13 cellular contexts compared by ENCODE assay signal in genomic region chr3:12934431-12934830, GRCh38.
A peak's percentile ranks its signal among the peaks of the same experiment; 100 is the strongest.
DNase-seq lines count a peak whose midpoint lies in the region; ATAC-seq and TF ChIP-seq lines count a peak whose summit lies in the region.
"Had no signal": no experiment of that assay in that cellular context is flagged by ENCODE, and none has a peak within 500 bp of the region (broad histone marks: within the 10 kb centered on the region; RNA-seq: fewer than 3 reads in every experiment).

No MANE protein-coding gene starts in this region.

- no peak overlapping the region for H3K27ac ChIP-seq in IMR-90 (ENCODE audit: insufficient read depth, low read length)
- H3K27ac ChIP-seq in cingulate gyrus (ENCODE audit: low read depth, low read length), result peak overlapping the region; percentile 86
- peak overlapping the region in 1 of 2 donors; percentile 7 for H3K27ac ChIP-seq in left lung
- H3K27ac ChIP-seq in testis, result peak overlapping the region; percentile 61 to 65
- H3K27ac ChIP-seq: suprapubic skin had no signal

- H3K4me1 ChIP-seq in IMR-90 (ENCODE audit: control insufficient read depth, insufficient read depth, low read length) (peaks cover 9% of the 10 kb centered on the region; the same call in 1 of the 2 replicates), left lung (peaks cover 10 to 37% of the 10 kb centered on the region in 2 donors), testis (peaks cover 45% of the 10 kb centered on the region)

- CTCF ChIA-PET in IMR-90 (lab: Yijun Ruan, JAX), result no interaction called here

- H3K79me1 ChIP-seq in IMR-90 (ENCODE audit: low read depth in 1 of 2, low read length in 2 of 2), result peaks cover 19 to 37% of the 10 kb centered on the region in 2 experiments

- H3K14ac ChIP-seq in IMR-90 (replicated peaks; ENCODE audit: low read depth, low read length), result no peak overlapping the region

- no peak overlapping the region for H3K18ac ChIP-seq in IMR-90 (ENCODE audit: low read depth, low read length)

- H3K4me1 Mint-ChIP-seq in natural killer cell treated with Interleukin-12 subunit alpha and Interleukin-12 subunit beta and Interleukin-15 and Interleukin-18, amount 100 ng/mL, for 72 hours (ENCODE audit: low read depth in 2 of 2), result peaks cover 9 to 22% of the 10 kb centered on the region in 2 donors

- H4K5ac ChIP-seq in IMR-90 (ENCODE audit: low read depth, low read length), result no peak overlapping the region

- DNase-seq in IMR-90, result no peak
- DNase-seq in left lung, result no peak
- DNase-seq in testis, result peak; percentile 52
- no peak for DNase-seq in SIG-M5 (lab: John Stamatoyannopoulos, UW)
- no peak for DNase-seq in natural killer cell treated with Interleukin-12 subunit alpha and Interleukin-12 subunit beta and Interleukin-15 and Interleukin-18, amount 100 ng/mL, for 72 hours (ENCODE audit: low spot score)
- DNase-seq in DMS53 treated with DMSO at 0.1 percent for 48 hours (lab: John Stamatoyannopoulos, UW; ENCODE audit: unreplicated experiment), result no peak
- no peak for DNase-seq in NOMO-1 treated with dmso at 0.1 percent for 144 hours (lab: John Stamatoyannopoulos, UW; ENCODE audit: unreplicated experiment)
- DNase-seq: activated CD4-positive, alpha-beta T cell treated with anti-CD3 and anti-CD28 coated beads for 4 hours; activated naive CD4-positive, alpha-beta T cell treated with anti-CD3 and anti-CD28 coated beads, Interleukin-2, amount 50 U/mL, for 16 hours; SHP77 had no signal

- peaks cover 40% of the 10 kb centered on the region for H3K36me3 ChIP-seq in IMR-90 (ENCODE audit: control insufficient read depth, insufficient read depth, low read length)
- H3K36me3 ChIP-seq in left lung, result peaks cover 0 to 100% of the 10 kb centered on the region in 2 donors
- H3K36me3 ChIP-seq in testis (ENCODE audit: low read depth, missing control alignments), result no peaks in the 10 kb centered on the region

- no peak overlapping the region for H2BK5ac ChIP-seq in IMR-90 (ENCODE audit: low read depth, low read length, poor library complexity, severe bottlenecking)

- no peak overlapping the region for H3K4ac ChIP-seq in IMR-90 (ENCODE audit: low read depth, low read length)

- no peak overlapping the region for H2BK20ac ChIP-seq in IMR-90 (ENCODE audit: low read depth, low read length)

- H3K4me2 ChIP-seq in IMR-90 (ENCODE audit: low read depth, low read length), result no peak overlapping the region

- no peak overlapping the region for H2BK15ac ChIP-seq in IMR-90 (ENCODE audit: low read depth, low read length)

- no TSS peak for BruUV-seq in IMR-90 (replicated peaks; lab: Mats Ljungman, UMichigan)

- dilution Hi-C loops in IMR-90 (cut with HindIII; ENCODE audit: low sequenced_read_pairs, unreplicated experiment), result no loop called here

- H2AK9ac ChIP-seq in IMR-90 (replicated peaks; ENCODE audit: low read depth, low read length, poor library complexity), result peak overlapping the region; percentile 20

- H3K36me3 Mint-ChIP-seq in natural killer cell treated with Interleukin-12 subunit alpha and Interleukin-12 subunit beta and Interleukin-15 and Interleukin-18, amount 100 ng/mL, for 72 hours, result peaks cover under 1% of the 10 kb centered on the region

- no peak overlapping the region for H3K27ac Mint-ChIP-seq in natural killer cell treated with Interleukin-12 subunit alpha and Interleukin-12 subunit beta and Interleukin-15 and Interleukin-18, amount 100 ng/mL, for 72 hours

- no peak overlapping the region for H4K8ac ChIP-seq in IMR-90 (ENCODE audit: low read depth in 2 of 2, low read length in 2 of 2)

- H3K27me3 ChIP-seq in IMR-90 (ENCODE audit: control insufficient read depth, insufficient read depth, low read length) (no peaks in the 10 kb centered on the region), left lung (no peaks in the 10 kb centered on the region), testis (no peaks in the 10 kb centered on the region)
- H3K27me3 ChIP-seq: suprapubic skin had no signal

- no peak overlapping the region for H2BK120ac ChIP-seq in IMR-90 (ENCODE audit: low read depth, low read length)

- ATAC-seq in IMR-90 (ENCODE audit: low read depth), result no peak
- peak; percentile 9 for ATAC-seq in left lung
- no peak for ATAC-seq in natural killer cell treated with Interleukin-12 subunit alpha and Interleukin-12 subunit beta and Interleukin-15 and Interleukin-18, amount 100 ng/mL, for 72 hours
- ATAC-seq: esophagus mucosa had no signal

- POLR2A ChIA-PET in IMR-90 (lab: Charles Lee; ENCODE audit: unreplicated experiment), result no interaction called here

- no peak overlapping the region for H3K23ac ChIP-seq in IMR-90 (ENCODE audit: low read depth, low read length)

- no peaks in the 10 kb centered on the region for H3K9me3 Mint-ChIP-seq in natural killer cell treated with Interleukin-12 subunit alpha and Interleukin-12 subunit beta and Interleukin-15 and Interleukin-18, amount 100 ng/mL, for 72 hours

- no peak overlapping the region for H3K4me3 ChIP-seq in IMR-90 (ENCODE audit: insufficient read depth, low read depth, low read length)
- no peak overlapping the region for H3K4me3 ChIP-seq in left lung
- no peak overlapping the region for H3K4me3 ChIP-seq in testis
- H3K4me3 ChIP-seq: suprapubic skin had no signal

- H3K9ac ChIP-seq in IMR-90 (ENCODE audit: low read depth, low read length), result no peak overlapping the region

- peaks cover 48% of the 10 kb centered on the region for H4K20me1 ChIP-seq in IMR-90 (ENCODE audit: insufficient read depth, low read length)

- no peak overlapping the region for H4K91ac ChIP-seq in IMR-90 (ENCODE audit: insufficient read depth, low read depth, low read length)

- H3K27me3 Mint-ChIP-seq in natural killer cell treated with Interleukin-12 subunit alpha and Interleukin-12 subunit beta and Interleukin-15 and Interleukin-18, amount 100 ng/mL, for 72 hours, result no peaks in the 10 kb centered on the region

- H2AFZ ChIP-seq in IMR-90 (replicated peaks; ENCODE audit: low read length, poor library complexity), result no peak overlapping the region

- 53% methylated on average over 3 of the region's 8 CpGs; no CpG with 5 or more reads in 1 of the 2 experiments for WGBS in IMR-90 (ENCODE audit: extremely low coverage in 2 of 2, insufficient read length in 1 of 2), 2 experiments
- 48 to 56% methylated on average over 7 to 8 of the region's 8 CpGs for WGBS in testis, 2 donors

- intact Hi-C loops in IMR-90 (cut with micrococcal nuclease) (no loop called here), left lung (cut with DNase I) (no loop called here), testis (cut with DNase I; ENCODE audit: low total_unique reads) (no loop called here)

- TF ChIP-seq CTCF in IMR-90 (conservative IDR thresholded peaks at IDR 0.05; ENCODE audit: low read depth, low read length), result no peak
- TF ChIP-seq CTCF in left lung (IDR thresholded peaks at IDR 0.05), result no peak
- no peak for TF ChIP-seq CTCF in testis (IDR thresholded peaks at IDR 0.05)

- H2AK5ac ChIP-seq in IMR-90 (ENCODE audit: low read depth, low read length), result no peak overlapping the region

- no peaks in the 10 kb centered on the region for H3K9me3 ChIP-seq in IMR-90 (ENCODE audit: control insufficient read depth, insufficient read depth, low read length)
- H3K9me3 ChIP-seq in left lung, result no peaks in the 10 kb centered on the region
- no peaks in the 10 kb centered on the region for H3K9me3 ChIP-seq in testis
- H3K9me3 ChIP-seq: suprapubic skin had no signal

- no peak overlapping the region for H3K4me3 Mint-ChIP-seq in natural killer cell treated with Interleukin-12 subunit alpha and Interleukin-12 subunit beta and Interleukin-15 and Interleukin-18, amount 100 ng/mL, for 72 hours

- H3K56ac ChIP-seq in IMR-90 (ENCODE audit: extremely low read depth, insufficient read depth, low read length), result no peak overlapping the region

- TF ChIP-seq POLR2A in IMR-90 (IDR thresholded peaks at IDR 0.05; ENCODE audit: low read depth, low read length) (no peak), testis (IDR thresholded peaks at IDR 0.05) (no peak)

- H3K9me1 ChIP-seq in IMR-90 (ENCODE audit: insufficient read depth, low read length), result peaks cover 16% of the 10 kb centered on the region; the same call in 1 of the 2 replicates

- in situ Hi-C loops in IMR-90 (cut with MboI; ENCODE audit: low sequenced_read_pairs), result no loop called here

- TF ChIP-seq RAD21 in IMR-90 (IDR thresholded peaks at IDR 0.05; ENCODE audit: low read length), result no peak

TF ChIP-seq in IMR-90, 13 proteins besides CTCF, POLR2A, EP300 and RAD21:
- no peak for TF ChIP-seq ELK1 (IDR thresholded peaks at IDR 0.05; ENCODE audit: borderline replicate concordance, low read depth, low read length)
- TF ChIP-seq FOS (IDR thresholded peaks at IDR 0.05; ENCODE audit: low read depth, low read length), result no peak
